In genomic region chr1:23452011-23452411, GRCh38 we compare ENCODE assay signal across 8 cellular contexts. TPM values are rescaled to one million over a fixed set of nuclear protein-coding genes. Genes with fewer than 3 reads are reported as not detected.
DNase-seq lines count a peak whose midpoint lies in the region; ATAC-seq and TF ChIP-seq lines count a peak whose summit lies in the region.

No MANE protein-coding gene starts in this region.

- no peak for TF ChIP-seq CTCF in natural killer cell (IDR thresholded peaks at IDR 0.05)
- TF ChIP-seq CTCF in GM10266 (IDR thresholded peaks at IDR 0.05; ENCODE audit: control insufficient read depth, insufficient read depth, low read depth, missing control alignments): no peak

- DNase-seq in GM04503 (ENCODE audit: low read depth) (peak; percentile 24), NCI-H510A treated with DMSO at 0.1 percent for 48 hours (lab: John Stamatoyannopoulos, UW) (peak; percentile 41), T47D (ENCODE audit: low read depth in 1 of 2, low spot score in 1 of 2) (peak; percentile 54 to 99), natural killer cell (no peak), GM10266 (ENCODE audit: extremely low spot score) (no peak), CD1c-positive myeloid dendritic cell (ENCODE audit: extremely low spot score) (no peak), hepatic stellate cell (ENCODE audit: low spot score) (no peak)

- H3K9me3 Mint-ChIP-seq in natural killer cell: no peaks in the 10 kb centered on the region

- no peaks in the 10 kb centered on the region for H3K36me3 Mint-ChIP-seq in natural killer cell

- H3K27me3 Mint-ChIP-seq in natural killer cell (ENCODE audit: low read depth in 2 of 2): peaks cover 13 to 27% of the 10 kb centered on the region in 2 donors

- peaks cover 7 to 16% of the 10 kb centered on the region in 2 donors for H3K4me1 Mint-ChIP-seq in natural killer cell

- H3K4me3 Mint-ChIP-seq in natural killer cell: no peak overlapping the region

- peak overlapping the region in 1 of 2 donors; percentile 69 for H3K27ac Mint-ChIP-seq in natural killer cell

- intact Hi-C loops in natural killer cell (cut with micrococcal nuclease): no loop called here

- ATAC-seq in natural killer cell (peak in 2 of 3 donors; percentile 50 to 73), GM18909 (IDR thresholded peaks at IDR 0.05; ENCODE audit: poor library complexity, unreplicated experiment) (no peak)

- in situ Hi-C loops in T47D (cut with HindIII; ENCODE audit: low pct_unique_long_range_greater_than_20kb, low sequenced_read_pairs): no loop called here

RNA-seq across cellular contexts. Expression of gene TCEA3, which starts 27.5 kb away (rescaled TPM):
- total RNA-seq in natural killer cell: 1 to 10 TPM in 1 of 3 donors, under 1 TPM in 2; 0.75 to 1.5 (median 0.94) TPM

RNA-seq across cellular contexts. Expression of gene ASAP3, which starts 32.0 kb away (rescaled TPM):
- total RNA-seq in natural killer cell: under 1 TPM; 0.25 to 0.70 (median 0.59) TPM

Comparison
In these comparisons a context has a peak if more than half of its experiments do, and no peak if none do; other contexts are left out.
1. DNase-seq: peak in GM04503 (single experiment), NCI-H510A treated with DMSO at 0.1 percent for 48 hours (single experiment) and T47D (2 of 2); none in natural killer cell (single experiment), GM10266 (single experiment), CD1c-positive myeloid dendritic cell (single experiment) and hepatic stellate cell (single experiment).